ENCODE assay signal across 8 cellular contexts in genomic region chr1:165392634-165393571, GRCh38. TPM values are rescaled to one million over a fixed set of nuclear protein-coding genes. Genes with fewer than 3 reads are reported as not detected.
A peak's percentile ranks its signal among the peaks of the same experiment; 100 is the strongest.
DNase-seq lines count a peak whose midpoint lies in the region; ATAC-seq, FAIRE-seq and TF ChIP-seq lines count a peak whose summit lies in the region.

No MANE protein-coding gene starts in this region.

- no TSS peak for BruUV-seq in HepG2 (replicated peaks; lab: Mats Ljungman, UMichigan)

- no peak for TF ChIP-seq POLR2A in HepG2 (IDR thresholded peaks at IDR 0.05; ENCODE audit: insufficient read depth in 1 of 2, low read depth in 2 of 2, low read length in 2 of 2)

- POLR2A ChIA-PET in HepG2 (lab: Yijun Ruan, JAX), result no interaction called here

- TF ChIP-seq CTCF in chondrocyte (IDR thresholded peaks at IDR 0.05) (peak; percentile 99), HepG2 (CRISPR knock-in tag; IDR thresholded peaks at IDR 0.05) (peak; percentile 91)

- no peaks in the 10 kb centered on the region for H3K79me2 ChIP-seq in HepG2 (ENCODE audit: insufficient read depth, low read length)

- no peaks in the 10 kb centered on the region for H3K36me3 Mint-ChIP-seq in chondrocyte (ENCODE audit: low read depth)

- in situ Hi-C loops in HepG2 (cut with HindIII; ENCODE audit: extremely low pct_ligation_motif_present, low pct_unique_long_range_greater_than_20kb), result no loop called here

- H3K27ac Mint-ChIP-seq in chondrocyte (ENCODE audit: unreplicated experiment), result no peak overlapping the region

- H3K36me3 ChIP-seq in BLaER1, result no peaks in the 10 kb centered on the region
- no peaks in the 10 kb centered on the region for H3K36me3 ChIP-seq in HepG2 (replicated peaks in 1 of 2; ENCODE audit: control insufficient read depth in 1 of 2, insufficient read depth in 2 of 2, low read length in 2 of 2)

- CTCF ChIA-PET in HepG2 (lab: Yijun Ruan, JAX; ENCODE audit: low intra/inter-chr PET ratio, low total read pairs), result interaction anchor here (2.7 kb wide), 1 partner anchor 200 kb away, joined by 34 read pairs; no protein-coding TSS in a partner anchor

- DNase-seq in GM19238 (ENCODE audit: insufficient read length, low spot score), result peak; percentile 87
- DNase-seq in NCI-H345 treated with DMSO at 0.1 percent for 48 hours (lab: John Stamatoyannopoulos, UW; ENCODE audit: unreplicated experiment), result peak; percentile 46
- peak; percentile 75 to 79 for DNase-seq in activated CD4-positive, alpha-beta T cell treated with anti-CD3 and anti-CD28 coated beads for 24 hours (ENCODE audit: low read depth in 2 of 2)
- no peak for DNase-seq in chondrocyte (ENCODE audit: low spot score)
- DNase-seq in HepG2 (ENCODE audit: low spot score), result peak; percentile 35
- peak; percentile 72 to 84 for DNase-seq in stimulated activated CD4-positive, alpha-beta T cell treated with anti-CD3 and anti-CD28 coated beads, Interleukin-4, amount 100 ng/mL, for 4 hours

- H2AFZ ChIP-seq in HepG2 (ENCODE audit: low read length), result no peak overlapping the region

- peak overlapping the region; percentile 31 for H3K4me3 Mint-ChIP-seq in chondrocyte (ENCODE audit: unreplicated experiment)

- H4K20me1 ChIP-seq in BLaER1 (peaks cover 32% of the 10 kb centered on the region), HepG2 (ENCODE audit: insufficient read depth, low read length) (no peaks in the 10 kb centered on the region)

- WGBS in HepG2 (ENCODE audit: low lambda C conversion rate), result 31% methylated on average over 14 of the region's 19 CpGs

- peak; percentile 99 for ATAC-seq in HG03354 (IDR thresholded peaks at IDR 0.05; ENCODE audit: poor library complexity, severe bottlenecking, unreplicated experiment)
- ATAC-seq in HepG2, result peak; percentile 94

- TF ChIP-seq EP300 in HepG2 (IDR thresholded peaks at IDR 0.05; ENCODE audit: low read depth in 2 of 2, low read length in 2 of 2) (no peak), HepG2 (CRISPR knock-in tag; IDR thresholded peaks at IDR 0.05; ENCODE audit: borderline replicate concordance) (no peak)

- H3K27me3 ChIP-seq in BLaER1 (peaks cover 86% of the 10 kb centered on the region), HepG2 (ENCODE audit: control insufficient read depth in 1 of 2, insufficient read depth in 2 of 2, low read length in 2 of 2) (no peaks in the 10 kb centered on the region)

- H3K9me3 ChIP-seq in BLaER1 (no peaks in the 10 kb centered on the region), HepG2 (ENCODE audit: low read length) (no peaks in the 10 kb centered on the region)

- peaks cover 8% of the 10 kb centered on the region for H3K4me1 Mint-ChIP-seq in chondrocyte (ENCODE audit: low read depth)

- no peak overlapping the region for H3K27ac ChIP-seq in BLaER1
- no peak overlapping the region for H3K27ac ChIP-seq in HepG2 (ENCODE audit: extremely low read length, insufficient read depth, low read length)

- H3K4me2 ChIP-seq in BLaER1 (peak overlapping the region; percentile 72), HepG2 (ENCODE audit: low read depth, low read length) (no peak overlapping the region)

- TF ChIP-seq RAD21 in HepG2 (CRISPR knock-in tag; IDR thresholded peaks at IDR 0.05), result peak; percentile 75

- intact Hi-C loops in HepG2 (cut with micrococcal nuclease; ENCODE audit: unreplicated experiment), result loop anchor here (1.0 kb wide), 2 partner anchors 10 to 200 kb away; no protein-coding TSS in a partner anchor

- H3K9ac ChIP-seq in BLaER1 (no peak overlapping the region), HepG2 (ENCODE audit: insufficient read depth, low read depth, low read length) (no peak overlapping the region)

- no peaks in the 10 kb centered on the region for H3K9me3 Mint-ChIP-seq in chondrocyte (ENCODE audit: low read depth)

- peak; percentile 56 for FAIRE-seq in HepG2 (lab: Jason Lieb, UNC)

- H3K4me1 ChIP-seq in BLaER1 (peaks cover 13% of the 10 kb centered on the region), HepG2 (ENCODE audit: insufficient read depth, low read length) (no peaks in the 10 kb centered on the region)

- H3K27me3 Mint-ChIP-seq in chondrocyte (ENCODE audit: low read depth), result peaks cover 52% of the 10 kb centered on the region

- no peak overlapping the region for H3K4me3 ChIP-seq in BLaER1
- no peak overlapping the region for H3K4me3 ChIP-seq in HepG2 (replicated peaks in 1 of 3; ENCODE audit: insufficient read depth in 1 of 3, low read depth in 2 of 3, low read length in 3 of 3)

TF ChIP-seq in HepG2, 621 proteins besides CTCF, POLR2A, EP300 and RAD21 (continues in another document):
- TF ChIP-seq ZNF224 (CRISPR knock-in tag; IDR thresholded peaks at IDR 0.05), result no peak
- TF ChIP-seq SALL1 (CRISPR knock-in tag; IDR thresholded peaks at IDR 0.05), result 0 out of 2 replicates have a peak, but pooled peaks have one; percentile 23
- TF ChIP-seq ZNF225 (CRISPR knock-in tag; IDR thresholded peaks at IDR 0.05), result no peak

RNA-seq across cellular contexts. Expression of gene LMX1A, which starts 36.4 kb away (rescaled TPM):
- total RNA-seq in chondrocyte (not detected in 3 replicates), HepG2 (2016; rRNA removed; fragmentation: Illumina TruSeq; extraction: Trizol) (0.07 TPM in 1 of 2 replicates, not detected in the other)
- not detected in 2 replicates for total RNA-seq in HepG2 (2016; cell fraction: cytosol; rRNA removed; fragmentation: Illumina TruSeq; extraction: Trizol; ENCODE audit: low read depth)
- total RNA-seq in HepG2 (2016; cell fraction: insoluble cytoplasmic fraction; rRNA removed; fragmentation: Illumina TruSeq; extraction: Trizol), result 0.04 TPM in 1 of 2 replicates, not detected in the other
- not detected in 2 replicates for total RNA-seq in HepG2 (2016; cell fraction: membrane; rRNA removed; fragmentation: Illumina TruSeq; extraction: Trizol)
- not detected in 2 replicates for total RNA-seq in HepG2 (2016; cell fraction: nucleus; rRNA removed; fragmentation: Illumina TruSeq; extraction: Trizol)
- polyA plus RNA-seq in HepG2 (2011; rRNA removed), result not detected in 2 replicates
- not detected in 2 replicates for polyA plus RNA-seq in HepG2 (2011; cell fraction: cytosol; rRNA removed)
- polyA plus RNA-seq in HepG2 (2011; cell fraction: nucleus; rRNA removed), result not detected in 2 replicates
- polyA plus RNA-seq in HepG2 (2012), result not detected in 2 replicates
- polyA plus RNA-seq in HepG2 (2016; cell fraction: cytosol; fragmentation: Illumina TruSeq; extraction: Trizol; ENCODE audit: low read depth), result not detected in 2 replicates
- polyA plus RNA-seq in HepG2 (2016; cell fraction: insoluble cytoplasmic fraction; fragmentation: Illumina TruSeq; extraction: Trizol; ENCODE audit: low read depth), result not detected in 2 replicates
- not detected in 2 replicates for polyA plus RNA-seq in HepG2 (2016; cell fraction: membrane; fragmentation: Illumina TruSeq; extraction: Trizol; ENCODE audit: low read depth)
- not detected in 2 replicates for polyA plus RNA-seq in HepG2 (2016; cell fraction: nucleus; fragmentation: Illumina TruSeq; extraction: Trizol; ENCODE audit: insufficient read depth, low read depth)
- not detected in 2 replicates for polyA minus RNA-seq in HepG2 (2011; rRNA and poly(A)+ RNA removed; ENCODE audit: low replicate concordance)
- polyA minus RNA-seq in HepG2 (2011; cell fraction: cytosol; rRNA and poly(A)+ RNA removed), result not detected in 2 replicates
- not detected in 2 replicates for polyA minus RNA-seq in HepG2 (2011; cell fraction: nucleus; rRNA and poly(A)+ RNA removed)

RNA-seq across cellular contexts. Expression of gene RXRG, which starts 52.0 kb away (rescaled TPM):
- total RNA-seq in chondrocyte, result not detected in 3 replicates
- total RNA-seq in HepG2 (2016; rRNA removed; fragmentation: Illumina TruSeq; extraction: Trizol), result not detected in 2 replicates
- total RNA-seq in HepG2 (2016; cell fraction: cytosol; rRNA removed; fragmentation: Illumina TruSeq; extraction: Trizol; ENCODE audit: low read depth), result 0.35 TPM in 1 of 2 replicates, not detected in the other
- not detected in 2 replicates for total RNA-seq in HepG2 (2016; cell fraction: insoluble cytoplasmic fraction; rRNA removed; fragmentation: Illumina TruSeq; extraction: Trizol)
- total RNA-seq in HepG2 (2016; cell fraction: membrane; rRNA removed; fragmentation: Illumina TruSeq; extraction: Trizol), result 0.21 TPM in 1 of 2 replicates, not detected in the other
- total RNA-seq in HepG2 (2016; cell fraction: nucleus; rRNA removed; fragmentation: Illumina TruSeq; extraction: Trizol), result not detected in 2 replicates
- not detected in 2 replicates for polyA plus RNA-seq in HepG2 (2011; rRNA removed)
- polyA plus RNA-seq in HepG2 (2011; cell fraction: cytosol; rRNA removed), result not detected in 2 replicates
- not detected in 2 replicates for polyA plus RNA-seq in HepG2 (2011; cell fraction: nucleus; rRNA removed)
- not detected in 2 replicates for polyA plus RNA-seq in HepG2 (2012)
- 0.07 and 0.10 TPM in 2 replicates for polyA plus RNA-seq in HepG2 (2016; cell fraction: cytosol; fragmentation: Illumina TruSeq; extraction: Trizol; ENCODE audit: low read depth)
- not detected in 2 replicates for polyA plus RNA-seq in HepG2 (2016; cell fraction: insoluble cytoplasmic fraction; fragmentation: Illumina TruSeq; extraction: Trizol; ENCODE audit: low read depth)
- not detected in 2 replicates for polyA plus RNA-seq in HepG2 (2016; cell fraction: membrane; fragmentation: Illumina TruSeq; extraction: Trizol; ENCODE audit: low read depth)
- not detected in 2 replicates for polyA plus RNA-seq in HepG2 (2016; cell fraction: nucleus; fragmentation: Illumina TruSeq; extraction: Trizol; ENCODE audit: insufficient read depth, low read depth)
- not detected in 2 replicates for polyA minus RNA-seq in HepG2 (2011; rRNA and poly(A)+ RNA removed; ENCODE audit: low replicate concordance)
- not detected in 2 replicates for polyA minus RNA-seq in HepG2 (2011; cell fraction: cytosol; rRNA and poly(A)+ RNA removed)
- not detected in 2 replicates for polyA minus RNA-seq in HepG2 (2011; cell fraction: nucleus; rRNA and poly(A)+ RNA removed)
